ENCODE assay signal across 16 cellular contexts in the genomic region with DNA sequence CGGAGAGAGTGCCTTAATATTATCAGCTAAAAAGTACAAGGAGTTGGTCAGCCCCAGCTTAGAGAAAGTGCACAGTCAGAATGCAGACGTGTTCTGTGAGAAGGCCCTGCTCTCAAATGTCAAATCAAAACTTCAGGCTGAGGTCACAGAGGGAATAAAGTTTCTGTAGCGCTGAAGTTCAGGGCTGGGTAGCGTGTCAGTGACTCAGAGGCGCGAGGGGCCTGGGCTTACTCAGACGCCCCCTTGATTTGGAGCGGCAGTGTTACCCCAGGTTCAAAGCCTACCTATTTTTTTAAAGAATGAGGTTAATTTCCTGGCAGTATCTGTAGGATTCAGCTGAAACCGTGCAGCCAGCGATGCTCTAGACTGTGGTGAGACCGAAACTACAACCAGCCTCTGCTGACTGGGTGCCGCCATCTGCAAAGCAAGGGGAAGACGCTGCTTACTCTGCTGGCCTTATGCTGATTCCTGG. TPM values are rescaled to one million over a fixed set of nuclear protein-coding genes. Genes with fewer than 3 reads are reported as not detected.
DNase-seq lines count a peak whose midpoint lies in the region; ATAC-seq lines count a peak whose summit lies in the region.
"Had no signal": no experiment of that assay in that cellular context is flagged by ENCODE, and none has a peak within 500 bp of the region (broad histone marks: within the 10 kb centered on the region; RNA-seq: fewer than 3 reads in every experiment).

No MANE protein-coding gene starts in this region.

- H3K27me3 Mint-ChIP-seq in activated T-cell treated with anti-CD3 and anti-CD28 coated beads, Interleukin-2, amount 50 U/mL, for 4 hours (ENCODE audit: low read depth) = no peaks in the 10 kb centered on the region

- ATAC-seq in HG02885 (IDR thresholded peaks at IDR 0.05; ENCODE audit: poor library complexity, unreplicated experiment) = peak; percentile 37
- ATAC-seq in activated T-cell treated with anti-CD3 and anti-CD28 coated beads, Interleukin-2, amount 50 U/mL, for 4 hours = peak; percentile 75 to 76
- no peak for ATAC-seq in GM18868 (IDR thresholded peaks at IDR 0.05; ENCODE audit: unreplicated experiment)
- no peak for ATAC-seq in HG02970 (IDR thresholded peaks at IDR 0.05; ENCODE audit: low FRiP score, unreplicated experiment)

- DNase-seq in activated effector memory CD4-positive, alpha-beta T cell treated with anti-CD3 and anti-CD28 coated beads, Interleukin-2, amount 50 U/mL, for 16 hours = peak; percentile 75
- no peak for DNase-seq in activated effector memory CD4-positive, alpha-beta T cell treated with Interleukin-2 at 50 U/mL for 16 hours
- no peak for DNase-seq in activated T-cell treated with anti-CD3 and anti-CD28 coated beads, Interleukin-2, amount 50 U/mL, for 4 hours
- peak; percentile 71 to 81 for DNase-seq in stimulated activated CD8-positive, alpha-beta memory T cell treated with anti-CD3 and anti-CD28 coated beads, Interleukin-15, amount 100 ng/mL, for 48 hours (ENCODE audit: low read depth in 2 of 2)
- no peak for DNase-seq in NCI-H748 (lab: John Stamatoyannopoulos, UW; ENCODE audit: unreplicated experiment)
- DNase-seq: activated gamma-delta T cell treated with Interleukin-2 at 50 U/mL for 16 hours, endodermal cell, foreskin fibroblast, NCI-H1694, NCI-H524, small intestine, uterus had no signal

- no peak overlapping the region for H3K4me3 Mint-ChIP-seq in activated T-cell treated with anti-CD3 and anti-CD28 coated beads, Interleukin-2, amount 50 U/mL, for 4 hours
- H3K4me3 Mint-ChIP-seq: endodermal cell, mesothelial cell of epicardium had no signal

- no peaks in the 10 kb centered on the region for H3K9me3 Mint-ChIP-seq in activated T-cell treated with anti-CD3 and anti-CD28 coated beads, Interleukin-2, amount 50 U/mL, for 4 hours
- H3K9me3 Mint-ChIP-seq: endodermal cell, mesothelial cell of epicardium had no signal

- H3K4me1 Mint-ChIP-seq in activated T-cell treated with anti-CD3 and anti-CD28 coated beads, Interleukin-2, amount 50 U/mL, for 4 hours (ENCODE audit: low read depth) = peaks cover 17% of the 10 kb centered on the region

- H3K36me3 Mint-ChIP-seq in activated T-cell treated with anti-CD3 and anti-CD28 coated beads, Interleukin-2, amount 50 U/mL, for 4 hours (ENCODE audit: insufficient read depth) = peaks cover 14% of the 10 kb centered on the region

RNA-seq across cellular contexts. Expression of a gene that starts 4.8 kb away (rescaled TPM):
- total RNA-seq in activated T-cell treated with anti-CD3 and anti-CD28 coated beads, Interleukin-2, amount 50 U/mL, for 4 hours = 10 to 100 TPM; 30.1 to 39.5 (median 34.8) TPM

RNA-seq across cellular contexts. Expression of a gene that starts 9.1 kb away (rescaled TPM):
- 10 to 100 TPM in 2 of 3 donors, 1 to 10 TPM in 1; 8.8 to 13.0 (median 12.4) TPM for total RNA-seq in activated T-cell treated with anti-CD3 and anti-CD28 coated beads, Interleukin-2, amount 50 U/mL, for 4 hours

RNA-seq across cellular contexts. Expression of a gene that starts 9.8 kb away (rescaled TPM):
- total RNA-seq in activated T-cell treated with anti-CD3 and anti-CD28 coated beads, Interleukin-2, amount 50 U/mL, for 4 hours = 1 to 10 TPM; 5.4 to 9.1 (median 7.0) TPM

RNA-seq across cellular contexts. Expression of a gene that starts 15.1 kb away (rescaled TPM):
- 10 to 100 TPM; 66.0 to 75.0 (median 67.8) TPM for total RNA-seq in activated T-cell treated with anti-CD3 and anti-CD28 coated beads, Interleukin-2, amount 50 U/mL, for 4 hours

RNA-seq across cellular contexts. Expression of a gene that starts 21.1 kb away (rescaled TPM):
- 10 to 100 TPM; 23.8 to 34.7 (median 28.2) TPM for total RNA-seq in activated T-cell treated with anti-CD3 and anti-CD28 coated beads, Interleukin-2, amount 50 U/mL, for 4 hours

Comparison
In these comparisons a context has a peak if more than half of its experiments do, and no peak if none do; other contexts are left out.
1. DNase-seq: peak in activated effector memory CD4-positive, alpha-beta T cell treated with anti-CD3 and anti-CD28 coated beads, Interleukin-2, amount 50 U/mL, for 16 hours (single experiment) and stimulated activated CD8-positive, alpha-beta memory T cell treated with anti-CD3 and anti-CD28 coated beads, Interleukin-15, amount 100 ng/mL, for 48 hours (2 of 2); none in activated effector memory CD4-positive, alpha-beta T cell treated with Interleukin-2 at 50 U/mL for 16 hours (single experiment), activated T-cell treated with anti-CD3 and anti-CD28 coated beads, Interleukin-2, amount 50 U/mL, for 4 hours (single experiment) and NCI-H748 (single experiment).
2. ATAC-seq: peak in HG02885 (single experiment) and activated T-cell treated with anti-CD3 and anti-CD28 coated beads, Interleukin-2, amount 50 U/mL, for 4 hours (2 of 2); none in GM18868 (single experiment) and HG02970 (single experiment).